In genomic region chr4:73222466-73223257, GRCh38 we compare ENCODE assay signal across 1 cellular context.
TF ChIP-seq lines count a peak whose summit lies in the region.

No MANE protein-coding gene starts in this region.

TF ChIP-seq in GM12878, 131 proteins besides CTCF, POLR2A, EP300 and RAD21 (continued from another document and continues in another):
- TF ChIP-seq BCLAF1 (IDR thresholded peaks at IDR 0.05) = peak; percentile 83
- peak; percentile 74 for TF ChIP-seq SP1 (IDR thresholded peaks at IDR 0.05; ENCODE audit: low read depth, low read length)
- no peak for TF ChIP-seq ZNF384 (IDR thresholded peaks at IDR 0.05; ENCODE audit: borderline replicate concordance, low read depth, low read length)
- TF ChIP-seq ZBED1 (IDR thresholded peaks at IDR 0.05; ENCODE audit: borderline replicate concordance) = no peak
- TF ChIP-seq STAT3 (IDR thresholded peaks at IDR 0.05; ENCODE audit: low read depth, low read length) = no peak
- TF ChIP-seq NR2C1 (IDR thresholded peaks at IDR 0.05) = no peak
- TF ChIP-seq SREBF1 (IDR thresholded peaks at IDR 0.05; ENCODE audit: low read length) = peak; percentile 91
- no peak for TF ChIP-seq NRF1 (conservative IDR thresholded peaks at IDR 0.05; ENCODE audit: low read depth, low read length)
- TF ChIP-seq EED (IDR thresholded peaks at IDR 0.05; ENCODE audit: low read depth) = no peak
- peak; percentile 87 for TF ChIP-seq PML (IDR thresholded peaks at IDR 0.05; ENCODE audit: low read length)
- TF ChIP-seq EGR1 (IDR thresholded peaks at IDR 0.05; ENCODE audit: borderline replicate concordance in 1 of 2, low read depth in 2 of 2, low read length in 2 of 2) = no peak
- TF ChIP-seq USF1 (IDR thresholded peaks at IDR 0.05; ENCODE audit: borderline replicate concordance, extremely low read length, insufficient read depth, low read depth, low read length) = no peak
- peak; percentile 59; the same call in 1 of the 2 replicates for TF ChIP-seq MLLT1 (IDR thresholded peaks at IDR 0.05)
- TF ChIP-seq RFX5 (IDR thresholded peaks at IDR 0.05; ENCODE audit: low read depth, low read length) = no peak
- TF ChIP-seq REST (IDR thresholded peaks at IDR 0.05; ENCODE audit: low read depth, low read length) = no peak
- TF ChIP-seq IRF4 (IDR thresholded peaks at IDR 0.05; ENCODE audit: low read depth, low read length) = 0 out of 2 replicates have a peak, but pooled peaks have one; percentile 15
- TF ChIP-seq, protein P1, sequence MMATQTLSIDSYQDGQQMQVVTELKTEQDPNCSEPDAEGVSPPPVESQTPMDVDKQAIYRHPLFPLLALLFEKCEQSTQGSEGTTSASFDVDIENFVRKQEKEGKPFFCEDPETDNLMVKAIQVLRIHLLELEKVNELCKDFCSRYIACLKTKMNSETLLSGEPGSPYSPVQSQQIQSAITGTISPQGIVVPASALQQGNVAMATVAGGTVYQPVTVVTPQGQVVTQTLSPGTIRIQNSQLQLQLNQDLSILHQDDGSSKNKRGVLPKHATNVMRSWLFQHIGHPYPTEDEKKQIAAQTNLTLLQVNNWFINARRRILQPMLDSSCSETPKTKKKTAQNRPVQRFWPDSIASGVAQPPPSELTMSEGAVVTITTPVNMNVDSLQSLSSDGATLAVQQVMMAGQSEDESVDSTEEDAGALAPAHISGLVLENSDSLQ (IDR thresholded peaks at IDR 0.05) = peak; percentile 30; the same call in 1 of the 2 replicates
- TF ChIP-seq CREB1 (IDR thresholded peaks at IDR 0.05; ENCODE audit: low read depth) = peak; percentile 82
- TF ChIP-seq, protein P2, sequence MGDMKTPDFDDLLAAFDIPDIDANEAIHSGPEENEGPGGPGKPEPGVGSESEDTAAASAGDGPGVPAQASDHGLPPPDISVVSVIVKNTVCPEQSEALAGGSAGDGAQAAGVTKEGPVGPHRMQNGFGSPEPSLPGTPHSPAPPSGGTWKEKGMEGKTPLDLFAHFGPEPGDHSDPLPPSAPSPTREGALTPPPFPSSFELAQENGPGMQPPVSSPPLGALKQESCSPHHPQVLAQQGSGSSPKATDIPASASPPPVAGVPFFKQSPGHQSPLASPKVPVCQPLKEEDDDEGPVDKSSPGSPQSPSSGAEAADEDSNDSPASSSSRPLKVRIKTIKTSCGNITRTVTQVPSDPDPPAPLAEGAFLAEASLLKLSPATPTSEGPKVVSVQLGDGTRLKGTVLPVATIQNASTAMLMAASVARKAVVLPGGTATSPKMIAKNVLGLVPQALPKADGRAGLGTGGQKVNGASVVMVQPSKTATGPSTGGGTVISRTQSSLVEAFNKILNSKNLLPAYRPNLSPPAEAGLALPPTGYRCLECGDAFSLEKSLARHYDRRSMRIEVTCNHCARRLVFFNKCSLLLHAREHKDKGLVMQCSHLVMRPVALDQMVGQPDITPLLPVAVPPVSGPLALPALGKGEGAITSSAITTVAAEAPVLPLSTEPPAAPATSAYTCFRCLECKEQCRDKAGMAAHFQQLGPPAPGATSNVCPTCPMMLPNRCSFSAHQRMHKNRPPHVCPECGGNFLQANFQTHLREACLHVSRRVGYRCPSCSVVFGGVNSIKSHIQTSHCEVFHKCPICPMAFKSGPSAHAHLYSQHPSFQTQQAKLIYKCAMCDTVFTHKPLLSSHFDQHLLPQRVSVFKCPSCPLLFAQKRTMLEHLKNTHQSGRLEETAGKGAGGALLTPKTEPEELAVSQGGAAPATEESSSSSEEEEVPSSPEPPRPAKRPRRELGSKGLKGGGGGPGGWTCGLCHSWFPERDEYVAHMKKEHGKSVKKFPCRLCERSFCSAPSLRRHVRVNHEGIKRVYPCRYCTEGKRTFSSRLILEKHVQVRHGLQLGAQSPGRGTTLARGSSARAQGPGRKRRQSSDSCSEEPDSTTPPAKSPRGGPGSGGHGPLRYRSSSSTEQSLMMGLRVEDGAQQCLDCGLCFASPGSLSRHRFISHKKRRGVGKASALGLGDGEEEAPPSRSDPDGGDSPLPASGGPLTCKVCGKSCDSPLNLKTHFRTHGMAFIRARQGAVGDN (IDR thresholded peaks at IDR 0.05) = no peak
- TF ChIP-seq MEF2A (IDR thresholded peaks at IDR 0.05; ENCODE audit: insufficient read depth, low read depth, low read length) = 0 out of 2 replicates have a peak, but pooled peaks have one; percentile 21
- peak; percentile 56 for TF ChIP-seq SIX5 (IDR thresholded peaks at IDR 0.05; ENCODE audit: low read depth, low read length, severe bottlenecking)
- no peak for TF ChIP-seq DPF2 (IDR thresholded peaks at IDR 0.05)
- no peak for TF ChIP-seq CEBPB (IDR thresholded peaks at IDR 0.05; ENCODE audit: borderline replicate concordance in 1 of 2, low read depth in 2 of 2, low read length in 2 of 2)
- peak; percentile 58 for TF ChIP-seq CREM (IDR thresholded peaks at IDR 0.05; ENCODE audit: low read depth)
- peak; percentile 63 for TF ChIP-seq NFIC (IDR thresholded peaks at IDR 0.05; ENCODE audit: low read depth, low read length)
- no peak for TF ChIP-seq BACH1 (IDR thresholded peaks at IDR 0.05; ENCODE audit: borderline replicate concordance)
- no peak for TF ChIP-seq ATF3 (IDR thresholded peaks at IDR 0.05; ENCODE audit: borderline replicate concordance, extremely low read depth, low read depth, low read length)
- TF ChIP-seq NFYA (IDR thresholded peaks at IDR 0.05; ENCODE audit: borderline replicate concordance, low read depth, low read length) = no peak
- peak; percentile 49 for TF ChIP-seq SKIL (IDR thresholded peaks at IDR 0.05; ENCODE audit: low read depth, poor library complexity, severe bottlenecking)
- TF ChIP-seq TAF1 (IDR thresholded peaks at IDR 0.05; ENCODE audit: borderline replicate concordance, low read depth, low read length) = peak; percentile 91
- no peak for TF ChIP-seq MYC (IDR thresholded peaks at IDR 0.05; ENCODE audit: insufficient read depth, insufficient read length, insufficient replicate concordance, low read length, severe bottlenecking)
- no peak for TF ChIP-seq SMC3 (IDR thresholded peaks at IDR 0.05; ENCODE audit: borderline replicate concordance, low read length)
- peak; percentile 89; the same call in 1 of the 2 replicates for TF ChIP-seq CBX5 (IDR thresholded peaks at IDR 0.05; ENCODE audit: low read depth)
- peak; percentile 96; the same call in 1 of the 2 replicates for TF ChIP-seq CHD1 (IDR thresholded peaks at IDR 0.05; ENCODE audit: low read depth, low read length)
- TF ChIP-seq WRNIP1 (IDR thresholded peaks at IDR 0.05; ENCODE audit: borderline replicate concordance, low read depth, low read length) = no peak
- TF ChIP-seq ATF7 (IDR thresholded peaks at IDR 0.05; ENCODE audit: low read depth) = peak; percentile 98
- TF ChIP-seq IRF3 (IDR thresholded peaks at IDR 0.05) = no peak
- no peak for TF ChIP-seq HCFC1 (IDR thresholded peaks at IDR 0.05; ENCODE audit: low read length)
- no peak for TF ChIP-seq RB1 (IDR thresholded peaks at IDR 0.05; ENCODE audit: borderline replicate concordance)
- peak; percentile 84 for TF ChIP-seq GABPA (IDR thresholded peaks at IDR 0.05; ENCODE audit: low read depth)
- TF ChIP-seq NBN (IDR thresholded peaks at IDR 0.05) = peak; percentile 60; the same call in 1 of the 2 replicates
- TF ChIP-seq JUNB (IDR thresholded peaks at IDR 0.05) = peak; percentile 55
- peak; percentile 76 for TF ChIP-seq MXI1 (IDR thresholded peaks at IDR 0.05; ENCODE audit: low read depth, low read length)
- TF ChIP-seq RUNX3 (IDR thresholded peaks at IDR 0.05; ENCODE audit: low read length) = no peak; the same call in 1 of the 2 replicates
